26 cellular contexts compared by ENCODE assay signal in the genomic region with DNA sequence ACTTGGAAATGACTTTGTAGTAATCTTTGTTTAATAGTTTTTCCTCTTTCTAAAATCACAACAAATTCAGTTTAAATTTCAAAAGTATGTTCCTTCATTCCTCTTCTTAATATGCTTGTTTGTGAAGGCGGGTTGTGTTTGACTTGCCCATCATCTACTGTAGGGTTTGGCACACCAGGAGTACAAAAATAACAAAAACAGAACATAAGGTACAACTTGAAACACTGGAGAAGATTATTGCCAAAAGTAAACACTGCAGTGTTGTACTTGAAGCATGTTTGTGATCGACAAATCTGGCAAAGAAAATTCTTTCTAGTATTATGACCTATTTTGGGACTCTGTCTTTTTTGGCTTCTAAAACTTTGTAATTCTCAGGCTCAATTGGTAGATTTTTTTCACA.
"Had no signal": no experiment of that assay in that cellular context is flagged by ENCODE, and none has a peak within 500 bp of the region (broad histone marks: within the 10 kb centered on the region; RNA-seq: fewer than 3 reads in every experiment).

No MANE protein-coding gene starts in this region.

- H3K4me1 ChIP-seq: body of pancreas, SJCRH30 had no signal

- H3K9me3 ChIP-seq: body of pancreas, SJCRH30, SK-N-SH had no signal

- H3K27ac ChIP-seq: body of pancreas, SJCRH30, WERI-Rb-1 had no signal

- DNase-seq: activated CD4-positive, alpha-beta memory T cell treated with anti-CD3 and anti-CD28 coated beads, Interleukin-2, amount 10 ng/mL, durations not matched to agents 7 days and 5 days; activated CD4-positive, alpha-beta T cell treated with anti-CD3 and anti-CD28 coated beads for 36 hours; activated CD4-positive, alpha-beta T cell treated with anti-CD3 and anti-CD28 coated beads, Interleukin-2, amount 50 U/mL, for 1 hour; activated effector memory CD4-positive, alpha-beta T cell treated with Interleukin-2 at 50 U/mL for 16 hours; activated naive CD4-positive, alpha-beta T cell; activated T-cell treated with anti-CD3 and anti-CD28 coated beads for 4 hours; aorta; body of pancreas; central memory CD4-positive, alpha-beta T cell; NCI-H1048; NCI-H146; NCI-H187 treated with DMSO at 0.1 percent for 48 hours; NCI-H2171 treated with DMSO at 0.1 percent for 48 hours; NCI-H226; NCI-H510A; NCI-H526 treated with DMSO at 0.1 percent for 48 hours; NCI-H82; OCI-M1; RPMI8226; SJCRH30; SK-N-SH; T-helper 1 cell; WERI-Rb-1 had no signal

- FAIRE-seq: bronchial epithelial cell had no signal

- ATAC-seq: activated CD4-positive, alpha-beta T cell treated with anti-CD3 and anti-CD28 coated beads for 36 hours; body of pancreas; Panc1; Right ventricle myocardium inferior had no signal

- H3K27me3 ChIP-seq: body of pancreas, SJCRH30 had no signal

- H3K4me3 ChIP-seq: body of pancreas, SJCRH30 had no signal

- H3K36me3 ChIP-seq: SJCRH30, WERI-Rb-1 had no signal
